Comparison of ENCODE assay signal across 8 cellular contexts in the genomic region with DNA sequence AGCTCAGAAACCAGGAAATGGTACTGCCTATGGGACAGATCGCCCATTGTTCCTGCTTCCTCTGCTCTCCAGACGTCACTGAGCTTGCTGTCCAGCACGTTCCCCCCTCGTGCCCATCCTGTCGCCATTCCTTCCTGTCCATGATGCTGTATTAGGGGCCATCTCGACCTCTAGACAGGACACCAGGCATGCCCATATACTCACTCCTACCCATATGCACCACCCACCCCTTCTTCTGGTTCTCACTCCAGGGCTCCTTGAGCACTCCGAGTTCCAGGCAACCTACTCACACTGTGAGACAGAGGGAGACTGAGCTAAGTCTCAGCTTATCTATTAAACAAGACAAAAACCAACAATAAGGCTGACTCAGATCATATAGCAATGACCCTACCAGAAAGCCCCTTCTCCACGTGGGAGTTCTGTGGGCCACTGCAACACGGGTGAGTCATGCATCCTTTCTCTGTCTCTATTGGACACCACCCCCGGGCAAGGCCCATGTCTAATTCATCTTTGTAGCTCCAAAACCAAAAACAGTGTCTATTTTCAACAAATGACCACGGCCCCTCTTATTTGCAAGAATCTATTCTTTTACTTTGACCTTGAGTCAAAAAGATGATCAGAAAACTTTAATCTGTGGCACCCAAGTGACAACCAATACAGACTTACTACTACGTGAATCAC.
DNase-seq lines count a peak whose midpoint lies in the region; ATAC-seq and TF ChIP-seq lines count a peak whose summit lies in the region.

No MANE protein-coding gene starts in this region.

- peaks cover 4% of the 10 kb centered on the region for H3K4me1 Mint-ChIP-seq in activated T-cell treated with anti-CD3 and anti-CD28 coated beads, Interleukin-2, amount 50 U/mL, for 4 hours (ENCODE audit: low read depth)
- peaks cover 14% of the 10 kb centered on the region for H3K4me1 Mint-ChIP-seq in MCF 10A (ENCODE audit: insufficient read depth, unreplicated experiment)

- peak overlapping the region; percentile 54 for H3K27ac Mint-ChIP-seq in MCF 10A (ENCODE audit: low read depth, unreplicated experiment)

- TF ChIP-seq CTCF in MCF 10A (IDR thresholded peaks at IDR 0.05; ENCODE audit: unreplicated experiment) (no peak), right lobe of liver (IDR thresholded peaks at IDR 0.05) (no peak), vagina (IDR thresholded peaks at IDR 0.05) (no peak)

- no peaks in the 10 kb centered on the region for H3K27me3 ChIP-seq in right lobe of liver
- no peaks in the 10 kb centered on the region for H3K27me3 ChIP-seq in vagina

- peaks cover 2% of the 10 kb centered on the region for H3K27me3 Mint-ChIP-seq in activated T-cell treated with anti-CD3 and anti-CD28 coated beads, Interleukin-2, amount 50 U/mL, for 4 hours (ENCODE audit: low read depth)
- no peaks in the 10 kb centered on the region for H3K27me3 Mint-ChIP-seq in MCF 10A (ENCODE audit: insufficient read depth, unreplicated experiment)

- peaks cover 3% of the 10 kb centered on the region for H3K36me3 Mint-ChIP-seq in activated T-cell treated with anti-CD3 and anti-CD28 coated beads, Interleukin-2, amount 50 U/mL, for 4 hours (ENCODE audit: insufficient read depth)
- no peaks in the 10 kb centered on the region for H3K36me3 Mint-ChIP-seq in MCF 10A (ENCODE audit: insufficient read depth, unreplicated experiment)

- TF ChIP-seq POLR2A in right lobe of liver (IDR thresholded peaks at IDR 0.05) (no peak), vagina (IDR thresholded peaks at IDR 0.05) (no peak)

- no peak overlapping the region for H3K4me3 Mint-ChIP-seq in activated T-cell treated with anti-CD3 and anti-CD28 coated beads, Interleukin-2, amount 50 U/mL, for 4 hours
- H3K4me3 Mint-ChIP-seq in MCF 10A (ENCODE audit: unreplicated experiment) = no peak overlapping the region

- peak; percentile 69 to 71 for ATAC-seq in activated T-cell treated with anti-CD3 and anti-CD28 coated beads, Interleukin-2, amount 50 U/mL, for 4 hours
- ATAC-seq in HG03460 (IDR thresholded peaks at IDR 0.05; ENCODE audit: unreplicated experiment) (peak; percentile 77), right lobe of liver (peak; percentile 66 to 84 (median 72))

- H3K36me3 ChIP-seq in right lobe of liver (peaks cover 0 to 1% (median 0%) of the 10 kb centered on the region in 4 donors), vagina (no peaks in the 10 kb centered on the region)

- H3K9me3 ChIP-seq in right lobe of liver (no peaks in the 10 kb centered on the region), vagina (no peaks in the 10 kb centered on the region)

- WGBS in right lobe of liver (ENCODE audit: insufficient coverage, low coverage, low lambda C conversion rate, missing lambda C conversion rate) = 73% methylated on average over 9 of the region's 12 CpGs

- no peak overlapping the region for H3K4me3 ChIP-seq in right lobe of liver
- H3K4me3 ChIP-seq in vagina = no peak overlapping the region

- H3K4me1 ChIP-seq in right lobe of liver = no peaks in the 10 kb centered on the region
- H3K4me1 ChIP-seq in vagina = peaks cover 19% of the 10 kb centered on the region

- POLR2A ChIA-PET in MCF 10A (lab: Yijun Ruan, JAX) = interaction anchor here (0.6 to 1.2 kb wide), 3 partner anchors 33 to 241 kb away, joined by 3 to 4 read pairs (median 3); no protein-coding TSS in a partner anchor

- CTCF ChIA-PET in MCF 10A (lab: Yijun Ruan, JAX) = interaction anchor here (0.8 to 1.6 kb wide), 3 partner anchors 13 to 408 kb away, joined by 4 to 5 read pairs (median 4); no protein-coding TSS in a partner anchor

- no TSS peak for BruUV-seq in MCF 10A (replicated peaks; lab: Mats Ljungman, UMichigan)

- H3K9me3 Mint-ChIP-seq in activated T-cell treated with anti-CD3 and anti-CD28 coated beads, Interleukin-2, amount 50 U/mL, for 4 hours = no peaks in the 10 kb centered on the region
- H3K9me3 Mint-ChIP-seq in MCF 10A (ENCODE audit: unreplicated experiment) = no peaks in the 10 kb centered on the region

- DNase-seq in activated T-cell treated with anti-CD3 and anti-CD28 coated beads, Interleukin-2, amount 50 U/mL, for 4 hours = no peak
- DNase-seq in activated T-cell treated with anti-CD3 and anti-CD28 coated beads for 4 hours = no peak
- DNase-seq in MCF 10A (ENCODE audit: unreplicated experiment) = peak; percentile 80
- peak in 1 of 3 donors; percentile 50 for DNase-seq in right lobe of liver
- DNase-seq in vagina (ENCODE audit: extremely low spot score in 2 of 2) = no peak
- no peak for DNase-seq in activated CD4-positive, CD25-positive, alpha-beta regulatory T cell treated with anti-CD3 and anti-CD28 coated beads, Interleukin-2, amount 50 U/mL, for 72 hours
- no peak for DNase-seq in T-helper 1 cell

- intact Hi-C loops in MCF 10A (cut with micrococcal nuclease) = no loop called here
- intact Hi-C loops in right lobe of liver (cut with DNase I) = no loop called here
- intact Hi-C loops in vagina (cut with DNase I) = no loop called here

- H3K27ac ChIP-seq in right lobe of liver (no peak overlapping the region), vagina (peak overlapping the region; percentile 13)
